Comparison of ENCODE assay signal across 25 cellular contexts in genomic region chr19:28632357-28633076, GRCh38.
DNase-seq lines count a peak whose midpoint lies in the region; ATAC-seq and TF ChIP-seq lines count a peak whose summit lies in the region.
"Had no signal": no experiment of that assay in that cellular context is flagged by ENCODE, and none has a peak within 500 bp of the region (broad histone marks: within the 10 kb centered on the region; RNA-seq: fewer than 3 reads in every experiment).

No MANE protein-coding gene starts in this region.

- H3K79me2 ChIP-seq in OCI-LY7 (ENCODE audit: insufficient read depth, low read depth, low read length): peaks cover 14% of the 10 kb centered on the region; the same call in 1 of the 2 replicates
- no peaks in the 10 kb centered on the region for H3K79me2 ChIP-seq in trophoblast cell (ENCODE audit: control insufficient read depth, insufficient read depth, low read length, poor library complexity)

- peak overlapping the region; percentile 33 for H2AK5ac ChIP-seq in trophoblast cell (ENCODE audit: low read length)

- no peak overlapping the region for H3K14ac ChIP-seq in trophoblast cell (ENCODE audit: low read length)

- no peak overlapping the region for H2BK120ac ChIP-seq in trophoblast cell (ENCODE audit: insufficient read depth, low read length, poor library complexity)

- peak overlapping the region in 3 of 7 donors; percentile 43 to 63 (median 50) for H3K4me3 Mint-ChIP-seq in CD8-positive, alpha-beta memory T cell
- H3K4me3 Mint-ChIP-seq: activated naive CD8-positive, alpha-beta T cell; HFFc6; mesothelial cell of epicardium; nephron had no signal

- H3K9ac ChIP-seq in trophoblast cell (ENCODE audit: low read length): no peak overlapping the region

- intact Hi-C loops in OCI-LY7 (cut with micrococcal nuclease; ENCODE audit: unreplicated experiment): loop anchor here (1.0 to 2.0 kb wide), 4 partner anchors 42 to 390 kb away; no protein-coding TSS in a partner anchor
- intact Hi-C loops in tibial artery (cut with DNase I; ENCODE audit: low total_unique reads): no loop called here
- intact Hi-C loops in dorsolateral prefrontal cortex (cut with DNase I): loop anchor here in 1 of 2 donors (5.0 kb wide), 1 partner anchor 165 kb away; no protein-coding TSS in a partner anchor

- H3K4me3 ChIP-seq in CD8-positive, alpha-beta memory T cell (ENCODE audit: low read length): no peak overlapping the region
- H3K4me3 ChIP-seq in OCI-LY7 (ENCODE audit: low read depth, low read length, poor library complexity, severe bottlenecking): peak overlapping the region; percentile 50
- H3K4me3 ChIP-seq in trophoblast cell (ENCODE audit: low read depth, low read length): no peak overlapping the region
- H3K4me3 ChIP-seq in tibial artery: no peak overlapping the region
- no peak overlapping the region for H3K4me3 ChIP-seq in dorsolateral prefrontal cortex
- H3K4me3 ChIP-seq: body of pancreas, left ventricle myocardium inferior, sigmoid colon, SK-N-MC, tibial nerve had no signal

- H4K8ac ChIP-seq in trophoblast cell (ENCODE audit: low read depth, low read length): peak overlapping the region; percentile 2

- peaks cover 0 to 5% (median 0%) of the 10 kb centered on the region in 3 donors for H3K36me3 Mint-ChIP-seq in CD8-positive, alpha-beta memory T cell
- H3K36me3 Mint-ChIP-seq: activated naive CD8-positive, alpha-beta T cell; mesothelial cell of epicardium had no signal

- H2AFZ ChIP-seq in OCI-LY7 (ENCODE audit: low read length) (peak overlapping the region; percentile 69), trophoblast cell (ENCODE audit: insufficient read depth, low read length, poor library complexity) (no peak overlapping the region)

- no peaks in the 10 kb centered on the region for H3K9me3 ChIP-seq in CD8-positive, alpha-beta memory T cell (ENCODE audit: low read length)
- H3K9me3 ChIP-seq in OCI-LY7 (ENCODE audit: low read length) (peaks cover 24% of the 10 kb centered on the region; the same call in 1 of the 2 replicates), trophoblast cell (ENCODE audit: insufficient read depth, low read depth, low read length) (no peaks in the 10 kb centered on the region), tibial artery (peaks cover 2 to 8% (median 5%) of the 10 kb centered on the region in 3 donors)
- H3K9me3 ChIP-seq: body of pancreas had no signal

- no peak overlapping the region for H4K91ac ChIP-seq in trophoblast cell (ENCODE audit: low read depth, low read length)

- CTCF ChIA-PET in CD8-positive, alpha-beta memory T cell (lab: Charles Lee): interaction anchor here (1.7 to 3.4 kb wide), 2 partner anchors 163 to 166 kb away, joined by 5 to 25 read pairs; no protein-coding TSS in a partner anchor
- CTCF ChIA-PET in OCI-LY7 (lab: Charles Lee; ENCODE audit: unreplicated experiment): interaction anchor here (0.6 to 1.5 kb wide), 3 partner anchors 164 to 196 kb away, joined by 3 to 4 read pairs (median 3); no protein-coding TSS in a partner anchor

- no peaks in the 10 kb centered on the region for H3K9me2 ChIP-seq in OCI-LY7 (ENCODE audit: insufficient read depth, low read length)

- no peaks in the 10 kb centered on the region for H4K20me1 ChIP-seq in OCI-LY7 (ENCODE audit: insufficient read depth, low read length)

- H3K36me3 ChIP-seq in CD8-positive, alpha-beta memory T cell (ENCODE audit: insufficient read depth, low read length): no peaks in the 10 kb centered on the region
- H3K36me3 ChIP-seq in OCI-LY7 (ENCODE audit: insufficient read depth, low read length) (no peaks in the 10 kb centered on the region), trophoblast cell (ENCODE audit: control insufficient read depth in 1 of 2, insufficient read depth in 2 of 2, low read length in 2 of 2) (peaks cover 0 to 2% of the 10 kb centered on the region in 2 experiments), tibial artery (no peaks in the 10 kb centered on the region)
- H3K36me3 ChIP-seq: left ventricle myocardium inferior, sigmoid colon, tibial nerve had no signal

- no TSS peak for BruUV-seq in OCI-LY7 (replicated peaks; lab: Mats Ljungman, UMichigan)

- H3K4me2 ChIP-seq in OCI-LY7 (ENCODE audit: low read length): peak overlapping the region; percentile 69
- H3K4me2 ChIP-seq in trophoblast cell (ENCODE audit: low read length): no peak overlapping the region

- no peak overlapping the region for H2BK12ac ChIP-seq in trophoblast cell (ENCODE audit: low read length)

- no peak overlapping the region for H3K4ac ChIP-seq in trophoblast cell (ENCODE audit: low read depth, low read length)

- no CpG with 5 or more reads among the region's 7 CpGs for WGBS in trophoblast cell (ENCODE audit: extremely low coverage, insufficient coverage, insufficient read length)

- no peak overlapping the region for H3K27ac ChIP-seq in CD8-positive, alpha-beta memory T cell (ENCODE audit: low read depth, low read length)
- peak overlapping the region; percentile 86 for H3K27ac ChIP-seq in OCI-LY7 (ENCODE audit: low read depth, low read length, poor library complexity, severe bottlenecking)
- H3K27ac ChIP-seq in trophoblast cell (ENCODE audit: low read depth, low read length): no peak overlapping the region
- no peak overlapping the region for H3K27ac ChIP-seq in tibial artery
- no peak overlapping the region for H3K27ac ChIP-seq in dorsolateral prefrontal cortex
- H3K27ac ChIP-seq: left ventricle myocardium inferior, sigmoid colon, SK-N-MC, tibial nerve had no signal

- H3K27me3 ChIP-seq in CD8-positive, alpha-beta memory T cell (ENCODE audit: insufficient read depth, low read length, poor library complexity, severe bottlenecking): no peaks in the 10 kb centered on the region
- H3K27me3 ChIP-seq in trophoblast cell (ENCODE audit: insufficient read depth, low read length) (no peaks in the 10 kb centered on the region), tibial artery (no peaks in the 10 kb centered on the region), dorsolateral prefrontal cortex (no peaks in the 10 kb centered on the region)
- H3K27me3 ChIP-seq: body of pancreas, sigmoid colon, tibial nerve had no signal

- ATAC-seq in GM19463 (IDR thresholded peaks at IDR 0.05; ENCODE audit: unreplicated experiment) (peak; percentile 65), GM19467 (IDR thresholded peaks at IDR 0.05; ENCODE audit: unreplicated experiment) (no peak), HG03439 (IDR thresholded peaks at IDR 0.05; ENCODE audit: unreplicated experiment) (no peak)
- ATAC-seq: body of pancreas had no signal

- DNase-seq in CD8-positive, alpha-beta memory T cell: peak in 1 of 5 donors; percentile 22
- DNase-seq in OCI-LY7 (ENCODE audit: low spot score) (peak; percentile 86), trophoblast cell (no peak), tibial artery (no peak), dorsolateral prefrontal cortex (no peak)
- DNase-seq: activated CD4-positive, CD25-positive, alpha-beta regulatory T cell treated with anti-CD3 and anti-CD28 coated beads, Interleukin-2, amount 50 U/mL, for 72 hours; body of pancreas; DMS79 treated with DMSO at 0.1 percent for 48 hours; HFFc6; KG1; left ventricle myocardium inferior; NCI-H1048; NCI-H2029; NCI-H446; NK-92 treated with Interleukin-12 subunit alpha and Interleukin-12 subunit beta, amount 100 ng/mL, for 24 hours; posterior cingulate gyrus; sigmoid colon had no signal

- H3K18ac ChIP-seq in trophoblast cell (ENCODE audit: low read length): no peak overlapping the region

- H3K9me3 Mint-ChIP-seq in CD8-positive, alpha-beta memory T cell: peaks cover 6 to 17% (median 8%) of the 10 kb centered on the region in 5 donors

- no peak overlapping the region for H4K12ac ChIP-seq in trophoblast cell (ENCODE audit: low read depth, low read length)

- H3K79me1 ChIP-seq in trophoblast cell (ENCODE audit: low read length): no peaks in the 10 kb centered on the region

- no peak for TF ChIP-seq CTCF in OCI-LY7 (conservative IDR thresholded peaks at IDR 0.05; ENCODE audit: low read length)
- TF ChIP-seq CTCF in tibial artery (IDR thresholded peaks at IDR 0.05): no peak
- TF ChIP-seq CTCF in dorsolateral prefrontal cortex (IDR thresholded peaks at IDR 0.05 in 54 of 56, conservative IDR thresholded peaks at IDR 0.05 in 2 of 56; ENCODE audit: low read depth in 1 of 56, partially characterized antibody in 56 of 56): no peak

- H3K4me1 ChIP-seq in CD8-positive, alpha-beta memory T cell (ENCODE audit: insufficient read depth, low read length): peaks cover 7% of the 10 kb centered on the region
- H3K4me1 ChIP-seq in OCI-LY7 (ENCODE audit: insufficient read depth, low read length, poor library complexity, severe bottlenecking): peaks cover 40% of the 10 kb centered on the region
- H3K4me1 ChIP-seq in trophoblast cell (ENCODE audit: control insufficient read depth in 1 of 2, insufficient read depth in 2 of 2, low read length in 2 of 2): peaks cover 0 to 3% of the 10 kb centered on the region in 2 experiments
- no peaks in the 10 kb centered on the region for H3K4me1 ChIP-seq in tibial artery
- H3K4me1 ChIP-seq: left ventricle myocardium inferior, sigmoid colon, tibial nerve had no signal

- POLR2A ChIA-PET in CD8-positive, alpha-beta memory T cell (lab: Charles Lee): no interaction called here
- POLR2A ChIA-PET in OCI-LY7 (lab: Charles Lee): no interaction called here

- H3K23ac ChIP-seq in trophoblast cell (ENCODE audit: low read length): no peak overlapping the region

- peaks cover 15 to 26% (median 22%) of the 10 kb centered on the region in 3 donors for H3K4me1 Mint-ChIP-seq in CD8-positive, alpha-beta memory T cell
- H3K4me1 Mint-ChIP-seq: mesothelial cell of epicardium, nephron had no signal

- H3K27me3 Mint-ChIP-seq in CD8-positive, alpha-beta memory T cell: peaks cover 0 to 1% of the 10 kb centered on the region in 2 donors
- H3K27me3 Mint-ChIP-seq: activated naive CD8-positive, alpha-beta T cell had no signal

- no peak overlapping the region for H2BK5ac ChIP-seq in trophoblast cell (ENCODE audit: low read depth, low read length, poor library complexity)

- H3K27ac Mint-ChIP-seq in CD8-positive, alpha-beta memory T cell: peak overlapping the region; percentile 36 to 85 (median 63)
- H3K27ac Mint-ChIP-seq: activated naive CD8-positive, alpha-beta T cell; HFFc6; mesothelial cell of epicardium; nephron had no signal
